In genomic region chr16:81486555-81487061, GRCh38 we compare ENCODE assay signal across 2 cellular contexts.
TF ChIP-seq lines count a peak whose summit lies in the region.

No MANE protein-coding gene starts in this region.

TF ChIP-seq in SK-N-SH treated with all-trans-retinoic acid at 6 μM for 48 hours, 23 proteins besides CTCF, POLR2A, EP300 and RAD21:
- TF ChIP-seq TSHZ2 (CRISPR knock-in tag; IDR thresholded peaks at IDR 0.05) (no peak), TCF4 (CRISPR knock-in tag; IDR thresholded peaks at IDR 0.05; ENCODE audit: borderline replicate concordance) (peak; percentile 52; the same call in 1 of the 2 replicates)

TF ChIP-seq in SK-N-SH, 30 proteins besides CTCF, POLR2A, EP300 and RAD21 (continued from another document):
- TF ChIP-seq, protein P1, sequence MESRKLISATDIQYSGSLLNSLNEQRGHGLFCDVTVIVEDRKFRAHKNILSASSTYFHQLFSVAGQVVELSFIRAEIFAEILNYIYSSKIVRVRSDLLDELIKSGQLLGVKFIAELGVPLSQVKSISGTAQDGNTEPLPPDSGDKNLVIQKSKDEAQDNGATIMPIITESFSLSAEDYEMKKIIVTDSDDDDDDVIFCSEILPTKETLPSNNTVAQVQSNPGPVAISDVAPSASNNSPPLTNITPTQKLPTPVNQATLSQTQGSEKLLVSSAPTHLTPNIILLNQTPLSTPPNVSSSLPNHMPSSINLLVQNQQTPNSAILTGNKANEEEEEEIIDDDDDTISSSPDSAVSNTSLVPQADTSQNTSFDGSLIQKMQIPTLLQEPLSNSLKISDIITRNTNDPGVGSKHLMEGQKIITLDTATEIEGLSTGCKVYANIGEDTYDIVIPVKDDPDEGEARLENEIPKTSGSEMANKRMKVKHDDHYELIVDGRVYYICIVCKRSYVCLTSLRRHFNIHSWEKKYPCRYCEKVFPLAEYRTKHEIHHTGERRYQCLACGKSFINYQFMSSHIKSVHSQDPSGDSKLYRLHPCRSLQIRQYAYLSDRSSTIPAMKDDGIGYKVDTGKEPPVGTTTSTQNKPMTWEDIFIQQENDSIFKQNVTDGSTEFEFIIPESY (IDR thresholded peaks at IDR 0.05; ENCODE audit: borderline replicate concordance, low read depth): no peak
